Comparison of ENCODE assay signal across 8 cellular contexts in the genomic region with DNA sequence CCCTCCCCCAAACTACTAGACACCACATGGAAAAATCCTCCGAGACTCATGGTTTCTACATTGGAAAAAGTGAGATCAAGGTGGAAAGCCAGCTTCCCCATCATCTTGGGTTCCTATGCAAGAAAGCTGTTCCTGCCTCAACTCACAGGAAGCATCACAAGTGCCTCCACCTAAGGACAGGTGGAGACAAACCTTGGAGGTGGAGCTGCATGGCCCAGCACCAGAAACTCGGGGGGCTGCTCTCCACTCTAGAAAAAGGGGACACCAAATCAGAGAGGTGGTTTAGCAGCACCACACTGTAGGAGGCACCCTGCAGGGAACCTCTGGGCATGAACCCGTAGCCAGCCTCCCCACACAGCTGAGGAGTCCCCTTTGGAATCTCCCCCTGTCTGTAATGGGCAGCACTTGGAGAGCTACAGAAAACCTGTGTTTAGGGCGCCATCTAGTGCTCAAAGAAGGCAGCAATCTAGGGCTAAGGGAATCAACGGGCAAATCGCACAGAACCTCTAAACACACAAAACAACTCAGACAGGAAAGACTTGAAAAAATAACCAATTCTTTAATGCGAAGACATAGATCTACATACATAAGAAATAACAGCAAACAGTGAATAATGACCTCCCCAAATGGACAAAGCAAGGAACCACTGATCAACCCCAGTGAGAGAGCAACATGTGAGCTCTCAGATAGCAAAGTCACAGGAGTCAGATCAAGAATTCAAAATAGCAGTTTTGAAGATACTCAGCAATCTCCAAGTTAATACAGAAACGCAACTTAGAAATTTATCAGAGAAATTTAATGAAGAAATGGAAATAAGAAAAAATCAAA. TPM values are rescaled to one million over a fixed set of nuclear protein-coding genes. Genes with fewer than 3 reads are reported as not detected.
DNase-seq lines count a peak whose midpoint lies in the region; ATAC-seq and TF ChIP-seq lines count a peak whose summit lies in the region.

No MANE protein-coding gene starts in this region.

- H3F3A ChIP-seq in PC-9 (ENCODE audit: insufficient read depth, low read depth): no peaks in the 10 kb centered on the region

- DNase-seq in Ammon's horn (ENCODE audit: low spot score): peak; percentile 68
- DNase-seq in HPDE6-E6E7 (ENCODE audit: extremely low spot score): peak; percentile 40
- peak; percentile 38 to 63 for DNase-seq in PC-9
- DNase-seq in activated T-helper 1 cell treated with anti-CD3 and anti-CD28 coated beads, Interleukin-12 subunit alpha, Interleukin-12 subunit beta, Interleukin-2, Interleukin-4 antibody, amounts not matched to agents 30 ng/mL and 10 ng/mL and 1 ng/mL, durations not matched to agents 14 hours and 24 hours and 36 hours (ENCODE audit: low spot score): peak; percentile 20
- peak; percentile 64 for DNase-seq in fibroblast of the aortic adventitia (ENCODE audit: low read depth)
- DNase-seq in occipital lobe (lab: John Stamatoyannopoulos, UW): peak; percentile 5
- peak in 1 of 2 donors; percentile 40 for DNase-seq in upper lobe of left lung

- no peaks in the 10 kb centered on the region for H3K79me2 ChIP-seq in PC-9 (ENCODE audit: low read depth)

- no peak overlapping the region for H2AFZ ChIP-seq in PC-9

- BruUV-seq in PC-9 (replicated peaks; lab: Mats Ljungman, UMichigan): no TSS peak

- ATAC-seq in GM18867 (IDR thresholded peaks at IDR 0.05; ENCODE audit: unreplicated experiment): peak; percentile 82
- peak; percentile 78 to 79 for ATAC-seq in upper lobe of left lung (ENCODE audit: low FRiP score in 2 of 2)

- 0 out of 2 replicates have a peak, but pooled peaks cover 3% of the 10 kb centered on the region for H3K9me2 ChIP-seq in PC-9 (ENCODE audit: insufficient read depth)

- H3K4me2 ChIP-seq in PC-9: no peak overlapping the region

- no peaks in the 10 kb centered on the region for H3K36me3 Mint-ChIP-seq in activated T-helper 1 cell treated with anti-CD3 and anti-CD28 coated beads, Interleukin-12 subunit alpha, Interleukin-12 subunit beta, Interleukin-2, Interleukin-4 antibody, amounts not matched to agents 30 ng/mL and 10 ng/mL and 1 ng/mL, durations not matched to agents 14 hours and 24 hours and 36 hours (ENCODE audit: low read depth)

- H3K36me3 ChIP-seq in PC-9 (ENCODE audit: low read depth): no peaks in the 10 kb centered on the region
- no peaks in the 10 kb centered on the region for H3K36me3 ChIP-seq in upper lobe of left lung

- no peaks in the 10 kb centered on the region for H3K27me3 ChIP-seq in PC-9 (ENCODE audit: insufficient read depth, low read depth)
- no peaks in the 10 kb centered on the region for H3K27me3 ChIP-seq in upper lobe of left lung

- no peak for TF ChIP-seq POLR2A in upper lobe of left lung (IDR thresholded peaks at IDR 0.05)

- H3K9me3 ChIP-seq in PC-9 (ENCODE audit: insufficient read depth, low read depth) (no peaks in the 10 kb centered on the region), upper lobe of left lung (no peaks in the 10 kb centered on the region)

- intact Hi-C loops in PC-9 (cut with micrococcal nuclease; ENCODE audit: unreplicated experiment): loop anchor here (10.0 kb wide), 3 partner anchors 119 to 699 kb away; no protein-coding TSS in a partner anchor
- intact Hi-C loops in activated T-helper 1 cell treated with anti-CD3 and anti-CD28 coated beads, Interleukin-12 subunit alpha, Interleukin-12 subunit beta, Interleukin-2, Interleukin-4 antibody, amounts not matched to agents 30 ng/mL and 10 ng/mL and 1 ng/mL, durations not matched to agents 14 hours and 24 hours and 36 hours (cut with micrococcal nuclease): no loop called here

- H3K4me1 Mint-ChIP-seq in activated T-helper 1 cell treated with anti-CD3 and anti-CD28 coated beads, Interleukin-12 subunit alpha, Interleukin-12 subunit beta, Interleukin-2, Interleukin-4 antibody, amounts not matched to agents 30 ng/mL and 10 ng/mL and 1 ng/mL, durations not matched to agents 14 hours and 24 hours and 36 hours (ENCODE audit: low read depth): no peaks in the 10 kb centered on the region

- POLR2A ChIA-PET in PC-9 (lab: Charles Lee; ENCODE audit: unreplicated experiment): no interaction called here

- TF ChIP-seq CTCF in PC-9 (conservative IDR thresholded peaks at IDR 0.05): peak; percentile 89
- TF ChIP-seq CTCF in fibroblast of the aortic adventitia (IDR thresholded peaks at IDR 0.05; ENCODE audit: insufficient read depth, low read length): peak; percentile 95
- peak; percentile 20 to 72 (median 56) for TF ChIP-seq CTCF in upper lobe of left lung (IDR thresholded peaks at IDR 0.05)

- CTCF ChIA-PET in PC-9 (lab: Charles Lee): interaction anchor here (1.0 kb wide), 1 partner anchor 232 kb away, joined by 3 read pairs; no protein-coding TSS in a partner anchor

- H3K27ac Mint-ChIP-seq in activated T-helper 1 cell treated with anti-CD3 and anti-CD28 coated beads, Interleukin-12 subunit alpha, Interleukin-12 subunit beta, Interleukin-2, Interleukin-4 antibody, amounts not matched to agents 30 ng/mL and 10 ng/mL and 1 ng/mL, durations not matched to agents 14 hours and 24 hours and 36 hours: no peak overlapping the region

- H3K4me3 ChIP-seq in PC-9 (no peak overlapping the region), fibroblast of the aortic adventitia (ENCODE audit: low read depth, low read length) (no peak overlapping the region), upper lobe of left lung (no peak overlapping the region)

- H3K27ac ChIP-seq in PC-9: no peak overlapping the region
- no peak overlapping the region for H3K27ac ChIP-seq in upper lobe of left lung

- no peaks in the 10 kb centered on the region; the same call in 1 of the 2 replicates for H4K20me1 ChIP-seq in PC-9 (ENCODE audit: insufficient read depth)

- H3K4me1 ChIP-seq in PC-9 (replicated peaks; ENCODE audit: insufficient read depth) (no peaks in the 10 kb centered on the region), upper lobe of left lung (no peaks in the 10 kb centered on the region)

- TF ChIP-seq EP300 in upper lobe of left lung (IDR thresholded peaks at IDR 0.05): no peak

- H3K27me3 Mint-ChIP-seq in activated T-helper 1 cell treated with anti-CD3 and anti-CD28 coated beads, Interleukin-12 subunit alpha, Interleukin-12 subunit beta, Interleukin-2, Interleukin-4 antibody, amounts not matched to agents 30 ng/mL and 10 ng/mL and 1 ng/mL, durations not matched to agents 14 hours and 24 hours and 36 hours (ENCODE audit: insufficient read depth): peaks cover 3% of the 10 kb centered on the region

- H3K4me3 Mint-ChIP-seq in activated T-helper 1 cell treated with anti-CD3 and anti-CD28 coated beads, Interleukin-12 subunit alpha, Interleukin-12 subunit beta, Interleukin-2, Interleukin-4 antibody, amounts not matched to agents 30 ng/mL and 10 ng/mL and 1 ng/mL, durations not matched to agents 14 hours and 24 hours and 36 hours: no peak overlapping the region

- no peaks in the 10 kb centered on the region for H3K9me3 Mint-ChIP-seq in activated T-helper 1 cell treated with anti-CD3 and anti-CD28 coated beads, Interleukin-12 subunit alpha, Interleukin-12 subunit beta, Interleukin-2, Interleukin-4 antibody, amounts not matched to agents 30 ng/mL and 10 ng/mL and 1 ng/mL, durations not matched to agents 14 hours and 24 hours and 36 hours

- WGBS in upper lobe of left lung, 2 donors: 24 to 27% methylated on average over 7 to 8 of the region's 8 CpGs

RNA-seq across cellular contexts. Expression of a gene that starts 37.0 kb away (rescaled TPM):
- total RNA-seq in PC-9 (2021) (19.1 and 29.0 TPM in 2 replicates), fibroblast of the aortic adventitia (ENCODE audit: low replicate concordance) (16.6 and 18.3 TPM in 2 replicates), occipital lobe (50.5 TPM), upper lobe of left lung (10 to 100 TPM in 4 of 6 donors, 1 to 10 TPM in 2; 5.0 to 18.6 (median 12.6) TPM)
- total RNA-seq in activated T-helper 1 cell treated with anti-CD3 and anti-CD28 coated beads, Interleukin-12 subunit alpha, Interleukin-12 subunit beta, Interleukin-2, Interleukin-4 antibody, amounts not matched to agents 30 ng/mL and 10 ng/mL and 1 ng/mL, durations not matched to agents 14 hours and 24 hours and 36 hours: 13.0 and 13.4 TPM in 2 replicates

RNA-seq across cellular contexts. Expression of a gene that starts 55.2 kb away (rescaled TPM):
- total RNA-seq in PC-9 (2021) (not detected in 2 replicates), fibroblast of the aortic adventitia (ENCODE audit: low replicate concordance) (not detected in 2 replicates), occipital lobe (not detected), upper lobe of left lung (under 1 TPM in 2 of 6 donors, not detected in 4; 0.10 to 0.29 TPM)
- total RNA-seq in activated T-helper 1 cell treated with anti-CD3 and anti-CD28 coated beads, Interleukin-12 subunit alpha, Interleukin-12 subunit beta, Interleukin-2, Interleukin-4 antibody, amounts not matched to agents 30 ng/mL and 10 ng/mL and 1 ng/mL, durations not matched to agents 14 hours and 24 hours and 36 hours: not detected in 2 replicates
